Comparison of ENCODE assay signal across 14 cellular contexts in the genomic region with DNA sequence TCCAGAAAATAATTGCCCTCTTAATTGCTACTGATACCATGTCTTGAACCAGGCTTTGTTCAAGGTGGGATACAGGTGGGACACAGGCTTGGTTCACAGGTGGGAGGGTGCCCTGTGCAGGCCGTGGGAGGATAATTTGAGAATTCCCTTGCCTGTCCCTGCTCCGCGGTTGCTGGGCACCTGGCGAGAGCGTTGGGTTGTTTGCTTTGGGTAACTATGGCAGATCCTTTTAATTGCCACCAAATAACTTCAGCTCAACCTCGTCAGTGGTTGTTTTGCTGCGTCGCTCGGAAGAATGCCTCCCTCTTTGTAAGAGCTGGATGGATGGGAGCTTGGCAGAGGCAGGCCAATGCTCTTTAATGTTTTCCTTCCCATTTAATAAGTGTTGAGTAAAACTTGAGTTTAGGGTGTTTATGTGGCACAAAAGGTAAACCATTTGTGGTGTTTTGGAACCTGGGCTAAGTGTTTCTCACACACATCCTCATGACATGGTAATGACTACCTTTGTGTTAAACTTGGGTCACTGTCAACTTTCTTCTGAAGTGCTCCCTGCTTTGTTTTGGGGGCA.
DNase-seq lines count a peak whose midpoint lies in the region; ATAC-seq, FAIRE-seq and TF ChIP-seq lines count a peak whose summit lies in the region.
"Had no signal": no experiment of that assay in that cellular context is flagged by ENCODE, and none has a peak within 500 bp of the region (broad histone marks: within the 10 kb centered on the region; RNA-seq: fewer than 3 reads in every experiment).

No MANE protein-coding gene starts in this region.

- peaks cover 13% of the 10 kb centered on the region for H3K79me2 ChIP-seq in K562 (ENCODE audit: control insufficient read depth, insufficient read depth, low read length)

- H3K27ac Mint-ChIP-seq in activated naive CD8-positive, alpha-beta T cell = peak overlapping the region; percentile 80
- no peak overlapping the region for H3K27ac Mint-ChIP-seq in activated naive CD8-positive, alpha-beta T cell treated with anti-CD3 and anti-CD28 coated beads for 36 hours
- H3K27ac Mint-ChIP-seq in type B pancreatic cell = peak overlapping the region; percentile 34
- H3K27ac Mint-ChIP-seq: endodermal cell had no signal

- ATAC-seq in K562 (no peak), GM21717 (IDR thresholded peaks at IDR 0.05; ENCODE audit: unreplicated experiment) (no peak)
- ATAC-seq: Panc1 had no signal

- no peaks in the 10 kb centered on the region for H4K20me1 ChIP-seq in K562 (replicated peaks; ENCODE audit: control insufficient read depth, insufficient read depth, low read length)

- H3K9me3 ChIP-seq in K562 (replicated peaks; ENCODE audit: control insufficient read depth, insufficient read depth, low read depth, low read length) (no peaks in the 10 kb centered on the region), ovary (no peaks in the 10 kb centered on the region)
- H3K9me3 ChIP-seq: BE2C, left ventricle myocardium inferior had no signal

- CTCF ChIA-PET in K562 (lab: Yijun Ruan, JAX; ENCODE audit: low intra/inter-chr PET ratio) = interaction anchor here (1.0 to 1.1 kb wide), 3 partner anchors 213 to 217 kb away, joined by 3 to 4 read pairs (median 4); no protein-coding TSS in a partner anchor

- peak overlapping the region; percentile 46 to 57; a peak in 3 of 4 replicates for H3K9ac ChIP-seq in K562 (ENCODE audit: insufficient read depth in 1 of 2, low read depth in 2 of 2, low read length in 2 of 2)

- H3K4me3 Mint-ChIP-seq in activated naive CD8-positive, alpha-beta T cell = no peak overlapping the region
- no peak overlapping the region for H3K4me3 Mint-ChIP-seq in activated naive CD8-positive, alpha-beta T cell treated with anti-CD3 and anti-CD28 coated beads for 36 hours
- no peak overlapping the region for H3K4me3 Mint-ChIP-seq in type B pancreatic cell
- H3K4me3 Mint-ChIP-seq: endodermal cell had no signal

- H3K9me1 ChIP-seq in K562 (ENCODE audit: control insufficient read depth, insufficient read depth, low read length) = peaks cover 7% of the 10 kb centered on the region

- peaks cover 75% of the 10 kb centered on the region for H3K4me1 Mint-ChIP-seq in activated naive CD8-positive, alpha-beta T cell (ENCODE audit: low read depth)
- H3K4me1 Mint-ChIP-seq in activated naive CD8-positive, alpha-beta T cell treated with anti-CD3 and anti-CD28 coated beads for 36 hours = peaks cover 72% of the 10 kb centered on the region
- H3K4me1 Mint-ChIP-seq in type B pancreatic cell (ENCODE audit: unreplicated experiment) = peaks cover 34% of the 10 kb centered on the region

- DNase-seq in activated naive CD8-positive, alpha-beta T cell treated with anti-CD3 and anti-CD28 coated beads for 36 hours = no peak
- DNase-seq in NCI-H748 (lab: John Stamatoyannopoulos, UW; ENCODE audit: unreplicated experiment) = peak; percentile 64
- DNase-seq in K562 (ENCODE audit: extremely low read depth in 1 of 4, low spot score in 3 of 4) = no peak
- DNase-seq in type B pancreatic cell (ENCODE audit: extremely low spot score, unreplicated experiment) = no peak
- no peak for DNase-seq in activated effector memory CD4-positive, alpha-beta T cell treated with Interleukin-2 at 50 U/mL for 16 hours
- no peak for DNase-seq in ovary
- DNase-seq: BE2C; endodermal cell; left ventricle myocardium inferior; NCI-H187 treated with DMSO at 0.1 percent for 48 hours; stimulated activated CD4-positive, alpha-beta T cell treated with anti-CD3 and anti-CD28 coated beads, Interleukin-12 subunit alpha, Interleukin-12 subunit beta, amount 100 ng/mL, for 4 hours had no signal

- no peak for FAIRE-seq in K562 (lab: Jason Lieb, UNC)

- no peaks in the 10 kb centered on the region for H3K9me3 Mint-ChIP-seq in activated naive CD8-positive, alpha-beta T cell (ENCODE audit: low read depth)
- H3K9me3 Mint-ChIP-seq in activated naive CD8-positive, alpha-beta T cell treated with anti-CD3 and anti-CD28 coated beads for 36 hours = no peaks in the 10 kb centered on the region
- H3K9me3 Mint-ChIP-seq in type B pancreatic cell = no peaks in the 10 kb centered on the region
- H3K9me3 Mint-ChIP-seq: endodermal cell had no signal

- H3K27me3 Mint-ChIP-seq in activated naive CD8-positive, alpha-beta T cell = no peaks in the 10 kb centered on the region
- peaks cover 4% of the 10 kb centered on the region for H3K27me3 Mint-ChIP-seq in activated naive CD8-positive, alpha-beta T cell treated with anti-CD3 and anti-CD28 coated beads for 36 hours
- H3K27me3 Mint-ChIP-seq in type B pancreatic cell = no peaks in the 10 kb centered on the region

- H3K27me3 ChIP-seq in K562 (ENCODE audit: control insufficient read depth in 2 of 2, insufficient read depth in 2 of 2, low read length in 2 of 2) (no peaks in the 10 kb centered on the region), ovary (no peaks in the 10 kb centered on the region)
- H3K27me3 ChIP-seq: BE2C had no signal

- intact Hi-C loops in K562 (cut with micrococcal nuclease) (loop anchor here (2.0 to 5.0 kb wide), 2 partner anchors 94 to 213 kb away; no protein-coding TSS in a partner anchor), ovary (cut with DNase I) (no loop called here)

- H3K36me3 ChIP-seq in K562 (ENCODE audit: control insufficient read depth, insufficient read depth, low read length) (peaks cover 3% of the 10 kb centered on the region; the same call in 1 of the 3 replicates), ovary (no peaks in the 10 kb centered on the region)
- H3K36me3 ChIP-seq: left ventricle myocardium inferior had no signal

- TF ChIP-seq POLR2A in K562 (conservative IDR thresholded peaks at IDR 0.05) (no peak), ovary (IDR thresholded peaks at IDR 0.05) (no peak)

- POLR2A ChIA-PET in K562 (lab: Yijun Ruan, JAX) = interaction anchor here (0.6 to 1.5 kb wide), 2 partner anchors 84 to 205 kb away, joined by 3 read pairs; no protein-coding TSS in a partner anchor

- H3K27ac ChIP-seq in K562 (ENCODE audit: extremely low read depth, low read depth, low read length) (peak overlapping the region; percentile 68), ovary (no peak overlapping the region)
- H3K27ac ChIP-seq: left ventricle myocardium inferior had no signal

- H3K36me3 Mint-ChIP-seq in activated naive CD8-positive, alpha-beta T cell = peaks cover 10% of the 10 kb centered on the region
- H3K36me3 Mint-ChIP-seq in activated naive CD8-positive, alpha-beta T cell treated with anti-CD3 and anti-CD28 coated beads for 36 hours = peaks cover 30% of the 10 kb centered on the region
- H3K36me3 Mint-ChIP-seq in type B pancreatic cell = peaks cover 17% of the 10 kb centered on the region

- H3K4me2 ChIP-seq in K562 (ENCODE audit: insufficient read depth, low read length) = peak overlapping the region; percentile 39

- WGBS in K562 (ENCODE audit: insufficient coverage, low coverage, missing lambda C conversion rate) = 89% methylated on average over 9 of the region's 9 CpGs
- WGBS in ovary, 3 donors = 94 to 98% (median 97%) methylated on average over 9 of the region's 9 CpGs

- TF ChIP-seq CTCF in K562 (IDR thresholded peaks at IDR 0.05 in 2 of 3, conservative IDR thresholded peaks at IDR 0.05 in 1 of 3; ENCODE audit: insufficient read depth in 2 of 3, low read depth in 1 of 3, low read length in 3 of 3) = no peak
- TF ChIP-seq CTCF in type B pancreatic cell (conservative IDR thresholded peaks at IDR 0.05) = no peak
- no peak for TF ChIP-seq CTCF in ovary (IDR thresholded peaks at IDR 0.05)

- no peak for TF ChIP-seq EP300 in K562 (IDR thresholded peaks at IDR 0.05; ENCODE audit: low read length)
- no peak for TF ChIP-seq EP300 in ovary (IDR thresholded peaks at IDR 0.05)

- H3K4me1 ChIP-seq in K562 (replicated peaks in 1 of 2; ENCODE audit: control insufficient read depth in 2 of 2, insufficient read depth in 2 of 2, low read length in 2 of 2) (peaks cover 12 to 24% of the 10 kb centered on the region in 2 experiments; a peak in 4 of 5 replicates), ovary (ENCODE audit: insufficient read depth) (peaks cover 5% of the 10 kb centered on the region)

- in situ Hi-C loops in K562 (cut with MboI) = no loop called here

- no peak for TF ChIP-seq RAD21 in K562 (CRISPR knock-in tag; conservative IDR thresholded peaks at IDR 0.05 in 1 of 2, IDR thresholded peaks at IDR 0.05 in 1 of 2)

- peak overlapping the region; percentile 57 for H2AFZ ChIP-seq in K562 (ENCODE audit: low read depth, low read length)

- H3K4me3 ChIP-seq in K562 (no peak overlapping the region), ovary (no peak overlapping the region)
- H3K4me3 ChIP-seq: left ventricle myocardium inferior had no signal

- no TSS peak for BruUV-seq in K562 (replicated peaks; lab: Mats Ljungman, UMichigan)

TF ChIP-seq in K562, 482 proteins besides CTCF, POLR2A, EP300 and RAD21 (continues in another document):
- TF ChIP-seq STAT5B (CRISPR knock-in tag; IDR thresholded peaks at IDR 0.05) (no peak), POLR3A (IDR thresholded peaks at IDR 0.05; ENCODE audit: borderline replicate concordance, extremely low read depth, insufficient read depth, insufficient read length) (no peak), JUN (IDR thresholded peaks at IDR 0.05; ENCODE audit: borderline replicate concordance, low read depth, low read length) (no peak), JUN (CRISPR knock-in tag; IDR thresholded peaks at IDR 0.05; ENCODE audit: borderline replicate concordance) (no peak), FOXK2 (conservative IDR thresholded peaks at IDR 0.05 in 1 of 2, IDR thresholded peaks at IDR 0.05 in 1 of 2; ENCODE audit: low read depth in 2 of 2) (no peak), RBFOX2 (IDR thresholded peaks at IDR 0.05; ENCODE audit: low read depth, low read length) (no peak), ASH1L (IDR thresholded peaks at IDR 0.05; ENCODE audit: borderline replicate concordance, low read depth, partially characterized antibody) (no peak)
- TF ChIP-seq, protein P1, sequence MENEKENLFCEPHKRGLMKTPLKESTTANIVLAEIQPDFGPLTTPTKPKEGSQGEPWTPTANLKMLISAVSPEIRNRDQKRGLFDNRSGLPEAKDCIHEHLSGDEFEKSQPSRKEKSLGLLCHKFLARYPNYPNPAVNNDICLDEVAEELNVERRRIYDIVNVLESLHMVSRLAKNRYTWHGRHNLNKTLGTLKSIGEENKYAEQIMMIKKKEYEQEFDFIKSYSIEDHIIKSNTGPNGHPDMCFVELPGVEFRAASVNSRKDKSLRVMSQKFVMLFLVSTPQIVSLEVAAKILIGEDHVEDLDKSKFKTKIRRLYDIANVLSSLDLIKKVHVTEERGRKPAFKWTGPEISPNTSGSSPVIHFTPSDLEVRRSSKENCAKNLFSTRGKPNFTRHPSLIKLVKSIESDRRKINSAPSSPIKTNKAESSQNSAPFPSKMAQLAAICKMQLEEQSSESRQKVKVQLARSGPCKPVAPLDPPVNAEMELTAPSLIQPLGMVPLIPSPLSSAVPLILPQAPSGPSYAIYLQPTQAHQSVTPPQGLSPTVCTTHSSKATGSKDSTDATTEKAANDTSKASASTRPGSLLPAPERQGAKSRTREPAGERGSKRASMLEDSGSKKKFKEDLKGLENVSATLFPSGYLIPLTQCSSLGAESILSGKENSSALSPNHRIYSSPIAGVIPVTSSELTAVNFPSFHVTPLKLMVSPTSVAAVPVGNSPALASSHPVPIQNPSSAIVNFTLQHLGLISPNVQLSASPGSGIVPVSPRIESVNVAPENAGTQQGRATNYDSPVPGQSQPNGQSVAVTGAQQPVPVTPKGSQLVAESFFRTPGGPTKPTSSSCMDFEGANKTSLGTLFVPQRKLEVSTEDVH (IDR thresholded peaks at IDR 0.05; ENCODE audit: low read depth, partially characterized antibody) = no peak
